23 cellular contexts compared by ENCODE assay signal in the genomic region with DNA sequence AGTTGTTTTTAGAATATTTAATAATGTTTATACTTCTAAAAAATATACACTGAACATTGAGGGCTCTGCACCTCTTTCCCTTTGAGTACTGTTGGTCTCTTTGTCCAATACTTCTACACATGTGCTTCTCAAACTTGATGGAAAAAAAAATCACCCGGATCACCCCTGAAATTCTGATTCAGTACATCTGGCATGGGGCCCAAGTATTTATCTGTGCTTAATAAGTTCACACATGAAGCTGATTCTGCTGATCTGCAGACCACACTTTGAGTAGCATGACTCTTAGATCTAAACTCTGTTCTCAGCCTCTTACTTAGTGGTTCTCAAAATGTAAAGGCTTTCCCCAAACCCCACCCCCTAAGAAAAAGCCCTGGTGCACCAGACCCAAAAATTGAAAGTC.
"Had no signal": no experiment of that assay in that cellular context is flagged by ENCODE, and none has a peak within 500 bp of the region (broad histone marks: within the 10 kb centered on the region; RNA-seq: fewer than 3 reads in every experiment).

No MANE protein-coding gene starts in this region.

- H3K36me3 ChIP-seq: neural progenitor cell, ovary, sigmoid colon, spleen, tibial nerve had no signal

- H3K27ac Mint-ChIP-seq: activated B cell treated with CpG ODN at 0.5 μM for 24 hours; activated CD4-positive, alpha-beta T cell treated with anti-CD3 and anti-CD28 coated beads, Interleukin-2, amount 10 ng/mL, durations not matched to agents 24 days and 14 days; activated CD8-positive, alpha-beta T cell treated with anti-CD3 and anti-CD28 coated beads for 36 hours; activated naive CD4-positive, alpha-beta T cell treated with anti-CD3 and anti-CD28 coated beads for 36 hours; memory B cell; naive B cell; neural progenitor cell; stimulated activated naive B cell treated with anti-CD40 and anti-IgM and Interleukin-4, amounts not matched to agents 10 μg/mL and 1 μg/mL and 100 μg/mL, for 72 hours had no signal

- ATAC-seq: activated CD8-positive, alpha-beta T cell treated with anti-CD3 and anti-CD28 coated beads for 36 hours; left ventricle myocardium superior; mucosa of descending colon; stimulated activated naive B cell treated with anti-CD40 and anti-IgM and Interleukin-4, amounts not matched to agents 10 μg/mL and 1 μg/mL and 100 μg/mL, for 72 hours had no signal

- H3K9ac ChIP-seq: neural progenitor cell had no signal

- H3K36me3 Mint-ChIP-seq: memory B cell, naive B cell, neural progenitor cell had no signal

- H3K4me2 ChIP-seq: neural progenitor cell had no signal

- H3K4me3 Mint-ChIP-seq: activated B cell treated with CpG ODN at 0.5 μM for 24 hours; activated CD4-positive, alpha-beta T cell treated with anti-CD3 and anti-CD28 coated beads, Interleukin-2, amount 10 ng/mL, durations not matched to agents 24 days and 14 days; activated CD8-positive, alpha-beta T cell treated with anti-CD3 and anti-CD28 coated beads for 36 hours; activated naive CD4-positive, alpha-beta T cell treated with anti-CD3 and anti-CD28 coated beads for 36 hours; memory B cell; naive B cell; neural progenitor cell; stimulated activated naive B cell treated with anti-CD40 and anti-IgM and Interleukin-4, amounts not matched to agents 10 μg/mL and 1 μg/mL and 100 μg/mL, for 72 hours had no signal

- H2AFZ ChIP-seq: neural progenitor cell had no signal

- H3K9me3 ChIP-seq: mucosa of descending colon, ovary, sigmoid colon, tibial nerve had no signal

- H3K27ac ChIP-seq: neural progenitor cell, ovary, spleen had no signal

- H3K4me3 ChIP-seq: mucosa of descending colon, neural progenitor cell, ovary, sigmoid colon, spleen, tibial nerve had no signal

- H3K4me1 Mint-ChIP-seq: activated B cell treated with CpG ODN at 0.5 μM for 24 hours; memory B cell; naive B cell; neural progenitor cell; stimulated activated naive B cell treated with anti-CD40 and anti-IgM and Interleukin-4, amounts not matched to agents 10 μg/mL and 1 μg/mL and 100 μg/mL, for 72 hours had no signal

- H3K27me3 ChIP-seq: neural progenitor cell, ovary, sigmoid colon, spleen, tibial nerve had no signal

- DNase-seq: activated B cell treated with CpG ODN at 0.5 μM for 24 hours; activated CD4-positive, alpha-beta T cell treated with anti-CD3 and anti-CD28 coated beads, Interleukin-2, amount 10 ng/mL, durations not matched to agents 24 days and 14 days; activated CD8-positive, alpha-beta T cell treated with anti-CD3 and anti-CD28 coated beads for 36 hours; activated naive CD4-positive, alpha-beta T cell treated with anti-CD3 and anti-CD28 coated beads for 36 hours; activated T-cell treated with anti-CD3 and anti-CD28 coated beads, Interleukin-2, amount 50 U/mL, for 1 hour; anterior cingulate cortex; effector CD8-positive, alpha-beta T cell; foreskin melanocyte; glutamatergic neuron; hippocampal formation; kidney; left ventricle myocardium superior; mucosa of descending colon; naive B cell; ovary; sigmoid colon; spleen; stimulated activated naive B cell treated with anti-CD40 and anti-IgM and Interleukin-4, amounts not matched to agents 10 μg/mL and 1 μg/mL and 100 μg/mL, for 72 hours; T-helper 1 cell; T-helper 9 cell had no signal

- H3K27me3 Mint-ChIP-seq: activated CD4-positive, alpha-beta T cell treated with anti-CD3 and anti-CD28 coated beads, Interleukin-2, amount 10 ng/mL, durations not matched to agents 24 days and 14 days; naive B cell; stimulated activated naive B cell treated with anti-CD40 and anti-IgM and Interleukin-4, amounts not matched to agents 10 μg/mL and 1 μg/mL and 100 μg/mL, for 72 hours had no signal

- H3K4me1 ChIP-seq: neural progenitor cell had no signal
